Comparison of ENCODE assay signal across 8 cellular contexts in the genomic region with DNA sequence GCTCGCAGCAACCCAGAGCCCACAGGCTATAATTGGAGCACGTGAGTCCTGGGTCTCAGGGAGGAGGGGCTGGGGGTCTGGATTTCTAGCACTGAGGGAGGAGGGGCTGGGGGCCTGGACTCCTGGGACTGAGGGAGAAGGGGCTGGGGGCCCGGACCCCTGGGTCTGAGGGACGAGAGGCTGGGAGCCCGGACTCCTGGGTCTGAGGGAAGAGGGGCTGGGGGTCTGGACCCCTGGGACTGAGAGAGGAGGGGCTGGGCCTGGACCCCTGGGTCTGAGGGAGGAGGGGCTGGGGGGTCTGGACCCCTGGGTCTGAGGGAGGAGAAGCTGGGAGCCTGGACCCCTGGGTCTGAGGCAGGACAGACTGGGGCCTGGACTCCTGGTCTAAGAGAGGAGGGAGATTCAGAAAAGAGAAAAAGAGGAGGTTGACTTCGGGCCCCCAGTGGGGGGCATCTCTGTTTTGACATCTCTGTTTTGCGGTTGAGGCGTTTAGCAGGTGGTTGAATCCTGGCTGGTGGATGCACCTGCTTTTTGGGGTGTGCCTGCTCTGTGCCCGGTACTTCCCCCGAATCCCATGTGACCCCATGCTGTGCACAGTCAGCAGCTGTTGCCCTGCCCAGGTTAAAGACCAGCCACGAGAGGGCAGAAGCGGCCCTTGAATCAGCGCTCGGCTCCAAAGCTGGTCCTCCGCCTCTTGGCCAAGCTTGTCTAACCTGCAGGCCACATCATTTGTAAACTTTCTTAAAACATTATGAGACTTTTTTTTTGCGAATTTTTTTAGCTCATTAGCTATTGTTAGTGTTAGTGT. TPM values are rescaled to one million over a fixed set of nuclear protein-coding genes. Genes with fewer than 3 reads are reported as not detected.
A peak's percentile ranks its signal among the peaks of the same experiment; 100 is the strongest.
DNase-seq lines count a peak whose midpoint lies in the region; ATAC-seq and TF ChIP-seq lines count a peak whose summit lies in the region.

No MANE protein-coding gene starts in this region.

- intact Hi-C loops in activated B cell treated with CpG ODN at 0.5 μM for 24 hours (cut with micrococcal nuclease) = loop anchor here (1.0 to 2.0 kb wide), 3 partner anchors 39 to 116 kb away; no protein-coding TSS in a partner anchor
- intact Hi-C loops in lower leg skin (cut with DNase I; ENCODE audit: low total_unique reads) = no loop called here

- H3K27me3 Mint-ChIP-seq in activated B cell treated with CpG ODN at 0.5 μM for 24 hours = no peaks in the 10 kb centered on the region
- H3K27me3 Mint-ChIP-seq in central memory CD8-positive, alpha-beta T cell = no peaks in the 10 kb centered on the region

- peak; percentile 62 for DNase-seq in Ammon's horn (ENCODE audit: low spot score)
- peak; percentile 71 for DNase-seq in HuH-7 (ENCODE audit: low spot score)
- peak; percentile 62 for DNase-seq in activated B cell treated with CpG ODN at 0.5 μM for 24 hours
- DNase-seq in central memory CD8-positive, alpha-beta T cell (ENCODE audit: low spot score in 2 of 2) = peak; percentile 34 to 35
- DNase-seq in lower leg skin (ENCODE audit: low spot score in 2 of 2) = peak; percentile 69 to 91
- peak; percentile 20 to 50 for DNase-seq in stimulated activated CD8-positive, alpha-beta memory T cell treated with anti-CD3 and anti-CD28 coated beads, Interleukin-2, amount 100 ng/mL, for 1 hour (ENCODE audit: low read depth in 2 of 2)

- H3K36me3 Mint-ChIP-seq in activated B cell treated with CpG ODN at 0.5 μM for 24 hours (ENCODE audit: low read depth) = no peaks in the 10 kb centered on the region
- no peaks in the 10 kb centered on the region for H3K36me3 Mint-ChIP-seq in central memory CD8-positive, alpha-beta T cell (ENCODE audit: insufficient read depth)

- H3K4me3 ChIP-seq in lower leg skin (ENCODE audit: low read depth, poor library complexity, severe bottlenecking) = no peak overlapping the region

- H3K4me1 Mint-ChIP-seq in activated B cell treated with CpG ODN at 0.5 μM for 24 hours = peaks cover 21% of the 10 kb centered on the region
- peaks cover 7% of the 10 kb centered on the region for H3K4me1 Mint-ChIP-seq in central memory CD8-positive, alpha-beta T cell

- H3K27ac Mint-ChIP-seq in activated B cell treated with CpG ODN at 0.5 μM for 24 hours = peak overlapping the region; percentile 53
- H3K27ac Mint-ChIP-seq in central memory CD8-positive, alpha-beta T cell (ENCODE audit: low read depth) = no peak overlapping the region

- POLR2A ChIA-PET in activated B cell treated with CpG ODN at 0.5 μM for 24 hours (lab: Charles Lee) = interaction anchor here (0.7 to 1.1 kb wide), 6 partner anchors 31 to 512 kb away, joined by 3 to 10 read pairs (median 3); no protein-coding TSS in a partner anchor

- H3K9me3 Mint-ChIP-seq in activated B cell treated with CpG ODN at 0.5 μM for 24 hours = no peaks in the 10 kb centered on the region
- H3K9me3 Mint-ChIP-seq in central memory CD8-positive, alpha-beta T cell = no peaks in the 10 kb centered on the region

- TF ChIP-seq CTCF in activated B cell treated with CpG ODN at 0.5 μM for 24 hours (IDR thresholded peaks at IDR 0.05) = no peak
- no peak for TF ChIP-seq CTCF in lower leg skin (IDR thresholded peaks at IDR 0.05)

- peak; percentile 91 for ATAC-seq in GM19351 (IDR thresholded peaks at IDR 0.05; ENCODE audit: unreplicated experiment)
- peak; percentile 94 for ATAC-seq in activated B cell treated with CpG ODN at 0.5 μM for 24 hours (ENCODE audit: low read depth)
- peak; percentile 87 for ATAC-seq in central memory CD8-positive, alpha-beta T cell (replicated peaks; ENCODE audit: extremely low read depth, poor library complexity, severe bottlenecking)
- no peak for ATAC-seq in HG03460 (IDR thresholded peaks at IDR 0.05; ENCODE audit: unreplicated experiment)

- 50 to 52% methylated on average over 16 of the region's 16 CpGs for WGBS in lower leg skin, 2 donors

- no peak overlapping the region for H3K4me3 Mint-ChIP-seq in activated B cell treated with CpG ODN at 0.5 μM for 24 hours
- no peak overlapping the region for H3K4me3 Mint-ChIP-seq in central memory CD8-positive, alpha-beta T cell

- TF ChIP-seq POLR2A in lower leg skin (IDR thresholded peaks at IDR 0.05) = no peak

- CTCF ChIA-PET in activated B cell treated with CpG ODN at 0.5 μM for 24 hours (lab: Charles Lee) = interaction anchor here (0.5 to 2.1 kb wide), 20 partner anchors 9 to 685 kb away, joined by 3 to 16 read pairs (median 4); partner anchors contain the start of gene IGSF23

RNA-seq across cellular contexts. Expression of gene PVR, which starts 10.5 kb away (rescaled TPM):
- total RNA-seq in activated B cell treated with CpG ODN at 0.5 μM for 24 hours (0.10 TPM in 1 of 2 replicates, not detected in the other), lower leg skin (10 to 100 TPM in 3 of 4 donors, 1 to 10 TPM in 1; 9.9 to 14.3 (median 12.1) TPM)

RNA-seq across cellular contexts. Expression of gene CEACAM19, which starts 17.1 kb away (rescaled TPM):
- not detected in 2 replicates for total RNA-seq in activated B cell treated with CpG ODN at 0.5 μM for 24 hours
- 10 to 100 TPM in 1 of 4 donors, 1 to 10 TPM in 3; 5.4 to 10.2 (median 8.0) TPM for total RNA-seq in lower leg skin

RNA-seq across cellular contexts. Expression of gene IGSF23, which starts 40.8 kb away (rescaled TPM):
- total RNA-seq in activated B cell treated with CpG ODN at 0.5 μM for 24 hours (not detected in 2 replicates), lower leg skin (not detected)

RNA-seq across cellular contexts. Expression of gene CEACAM16, which starts 44.8 kb away (rescaled TPM):
- total RNA-seq in activated B cell treated with CpG ODN at 0.5 μM for 24 hours = not detected in 2 replicates
- not detected for total RNA-seq in lower leg skin
